27 cellular contexts compared by ENCODE assay signal in the genomic region with DNA sequence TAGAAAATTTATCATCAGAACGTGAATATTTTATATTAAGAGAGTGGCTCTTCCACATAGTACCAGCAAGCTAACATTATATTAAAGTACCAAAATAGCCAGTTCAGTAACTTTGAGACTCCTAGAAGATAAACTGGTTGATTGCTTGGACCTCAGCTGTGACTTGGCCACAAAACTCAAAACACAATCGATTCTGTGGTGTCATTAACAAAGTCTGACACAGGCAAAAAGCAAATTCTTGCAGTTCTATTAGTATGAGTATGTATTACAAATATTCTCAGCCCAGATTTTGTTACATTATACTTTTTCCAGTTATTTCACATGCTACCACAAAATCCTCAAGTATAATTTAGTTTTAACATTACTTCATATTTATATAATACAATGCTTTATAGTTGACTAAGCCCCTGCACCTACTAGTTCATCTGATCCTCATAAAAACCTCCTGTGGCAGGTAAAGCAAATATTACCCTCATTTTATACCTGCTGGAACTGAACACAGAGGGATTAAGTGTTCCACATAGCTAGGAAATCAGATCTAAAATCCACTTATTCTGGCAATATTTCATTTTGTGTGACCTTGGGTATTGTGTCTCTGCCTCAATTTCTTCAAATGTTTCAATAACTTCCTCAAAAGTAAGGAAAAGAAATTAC.
DNase-seq lines count a peak whose midpoint lies in the region; ATAC-seq and TF ChIP-seq lines count a peak whose summit lies in the region.
"Had no signal": no experiment of that assay in that cellular context is flagged by ENCODE, and none has a peak within 500 bp of the region (broad histone marks: within the 10 kb centered on the region; RNA-seq: fewer than 3 reads in every experiment).

No MANE protein-coding gene starts in this region.

- no peaks in the 10 kb centered on the region for H3K9me3 ChIP-seq in CD4-positive, alpha-beta T cell (ENCODE audit: control insufficient read depth, low read length)
- H3K9me3 ChIP-seq in DND-41 (ENCODE audit: insufficient read depth, low read length, severe bottlenecking): no peaks in the 10 kb centered on the region
- no peaks in the 10 kb centered on the region for H3K9me3 ChIP-seq in adipocyte (ENCODE audit: control insufficient read depth, low read length)
- no peaks in the 10 kb centered on the region for H3K9me3 ChIP-seq in neutrophil
- H3K9me3 ChIP-seq in left ventricle myocardium inferior (replicated peaks): peaks cover 8% of the 10 kb centered on the region
- H3K9me3 ChIP-seq: MG63, sigmoid colon, testis had no signal

- peak overlapping the region; percentile 65; the same call in 1 of the 2 replicates for H3K4me2 ChIP-seq in DND-41 (ENCODE audit: insufficient read depth, low read length)

- H3K27ac Mint-ChIP-seq in CD4-positive, alpha-beta T cell: peak overlapping the region; percentile 63
- H3K27ac Mint-ChIP-seq: progenitor cell of endocrine pancreas had no signal

- H3K9ac ChIP-seq in DND-41 (ENCODE audit: low read depth, low read length): peak overlapping the region; percentile 59; the same call in 1 of the 2 replicates
- H3K9ac ChIP-seq in adipocyte (ENCODE audit: low read length): peak overlapping the region; percentile 67

- intact Hi-C loops in CD4-positive, alpha-beta T cell (cut with DNase I, micrococcal nuclease): no loop called here
- intact Hi-C loops in left ventricle myocardium inferior (cut with micrococcal nuclease): loop anchor here (10.0 kb wide), 1 partner anchor 153 kb away; no protein-coding TSS in a partner anchor

- no peak for ATAC-seq in CD4-positive, alpha-beta T cell (ENCODE audit: poor library complexity)
- ATAC-seq in DND-41 (ENCODE audit: insufficient read depth, low read depth): no peak
- ATAC-seq in GM18505 (IDR thresholded peaks at IDR 0.05; ENCODE audit: unreplicated experiment): no peak
- ATAC-seq: GM12878, HCT116, heart right ventricle had no signal

- peaks cover 4% of the 10 kb centered on the region; the same call in 1 of the 2 replicates for H4K20me1 ChIP-seq in DND-41 (ENCODE audit: insufficient read depth, low read length)

- no peaks in the 10 kb centered on the region for H3K27me3 ChIP-seq in CD4-positive, alpha-beta T cell (ENCODE audit: control insufficient read depth, insufficient read depth, low read length)
- H3K27me3 ChIP-seq in DND-41 (ENCODE audit: insufficient read depth, low read length, poor library complexity) (no peaks in the 10 kb centered on the region), adipocyte (replicated peaks; ENCODE audit: control insufficient read depth, insufficient read depth, low read length) (no peaks in the 10 kb centered on the region), neutrophil (no peaks in the 10 kb centered on the region), left ventricle myocardium inferior (ENCODE audit: low read depth) (no peaks in the 10 kb centered on the region)
- H3K27me3 ChIP-seq: heart right ventricle, MG63, sigmoid colon, testis had no signal

- H3K36me3 ChIP-seq in DND-41 (ENCODE audit: insufficient read depth, low read length) (peaks cover 3% of the 10 kb centered on the region), adipocyte (ENCODE audit: control insufficient read depth, insufficient read depth, low read length, severe bottlenecking) (peaks cover 43% of the 10 kb centered on the region), neutrophil (peaks cover 37% of the 10 kb centered on the region), left ventricle myocardium inferior (peaks cover 26% of the 10 kb centered on the region)
- H3K36me3 ChIP-seq: MG63 had no signal

- H3K9me3 Mint-ChIP-seq in CD4-positive, alpha-beta T cell: peaks cover 6% of the 10 kb centered on the region

- TF ChIP-seq POLR2A in GM18505 (IDR thresholded peaks at IDR 0.05; ENCODE audit: borderline replicate concordance, extremely low read depth, insufficient read depth, insufficient read length): no peak

- peaks cover 100% of the 10 kb centered on the region for H3K79me2 ChIP-seq in DND-41 (ENCODE audit: insufficient read depth, low read length)

- no peaks in the 10 kb centered on the region for H3K27me3 Mint-ChIP-seq in CD4-positive, alpha-beta T cell

- DNase-seq in CD4-positive, alpha-beta T cell: no peak
- DNase-seq in DND-41 (no peak), adipocyte (ENCODE audit: low read depth) (no peak), left ventricle myocardium inferior (no peak), GM13977 (ENCODE audit: low spot score) (no peak)
- DNase-seq: activated CD4-positive, alpha-beta T cell treated with anti-CD3 and anti-CD28 coated beads for 48 hours; effector CD8-positive, alpha-beta T cell; EL; foreskin fibroblast; heart right ventricle; KG1; mammary epithelial cell; MG63; NCI-H1417; NCI-H2081 treated with DMSO at 0.1 percent for 48 hours; NCI-H226; NCI-H748 treated with DMSO at 0.1 percent for 48 hours; RPMI8226; sigmoid colon; stimulated activated CD4-positive, alpha-beta T cell treated with anti-CD3 and anti-CD28 coated beads, Interleukin-4, amount 100 ng/mL, for 4 hours; stimulated activated naive CD4-positive, alpha-beta T cell treated with Interleukin-2 at 50 U/mL for 16 hours; testis had no signal

- no peak for TF ChIP-seq CTCF in CD4-positive, alpha-beta T cell (IDR thresholded peaks at IDR 0.05)
- TF ChIP-seq CTCF in DND-41 (IDR thresholded peaks at IDR 0.05; ENCODE audit: borderline replicate concordance, extremely low read depth, low read length, poor library complexity, severe bottlenecking) (no peak), neutrophil (IDR thresholded peaks at IDR 0.05) (no peak), left ventricle myocardium inferior (IDR thresholded peaks at IDR 0.05; ENCODE audit: borderline replicate concordance) (no peak), GM13977 (IDR thresholded peaks at IDR 0.05; ENCODE audit: extremely low read depth, insufficient read depth, missing control alignments) (no peak)

- H3K36me3 Mint-ChIP-seq in CD4-positive, alpha-beta T cell (ENCODE audit: low read depth): peaks cover 75% of the 10 kb centered on the region

- H3K4me3 ChIP-seq in DND-41 (ENCODE audit: low read depth in 1 of 2, low read length in 2 of 2) (peak overlapping the region in 1 of 2 experiments; percentile 58; a peak in 2 of 4 replicates), adipocyte (ENCODE audit: low read length) (peak overlapping the region; percentile 53), neutrophil (ENCODE audit: low read depth in 1 of 2, low read length in 1 of 2) (no peak overlapping the region), left ventricle myocardium inferior (no peak overlapping the region)
- H3K4me3 ChIP-seq: GM12878, heart right ventricle, MG63, sigmoid colon, testis had no signal

- H3K4me1 ChIP-seq in DND-41 (ENCODE audit: insufficient read depth, low read length) (peaks cover 65% of the 10 kb centered on the region), adipocyte (ENCODE audit: control insufficient read depth, insufficient read depth, low read length) (peaks cover 45% of the 10 kb centered on the region), neutrophil (ENCODE audit: control insufficient read depth in 1 of 2, insufficient read depth in 1 of 2, low read depth in 1 of 2, low read length in 1 of 2) (peaks cover 2 to 4% of the 10 kb centered on the region in 2 experiments), left ventricle myocardium inferior (peaks cover 63% of the 10 kb centered on the region)

- H3K4me3 Mint-ChIP-seq in CD4-positive, alpha-beta T cell: no peak overlapping the region

- no peak overlapping the region for H2AFZ ChIP-seq in DND-41 (ENCODE audit: low read depth, low read length)

- CTCF ChIA-PET in CD4-positive, alpha-beta T cell (lab: Charles Lee): no interaction called here

- POLR2A ChIA-PET in CD4-positive, alpha-beta T cell (lab: Charles Lee): no interaction called here

- in situ Hi-C loops in GM13977 (cut with MboI; ENCODE audit: low pct_unique_long_range_greater_than_20kb, low sequenced_read_pairs, unreplicated experiment): no loop called here

- H3K27ac ChIP-seq in CD4-positive, alpha-beta T cell (ENCODE audit: low read depth, low read length): no peak overlapping the region
- H3K27ac ChIP-seq in DND-41 (ENCODE audit: low read length): peak overlapping the region; percentile 87
- peak overlapping the region; percentile 33 for H3K27ac ChIP-seq in neutrophil
- H3K27ac ChIP-seq in left ventricle myocardium inferior (replicated peaks): no peak overlapping the region
- H3K27ac ChIP-seq: sigmoid colon, testis had no signal

- H3K4me1 Mint-ChIP-seq in CD4-positive, alpha-beta T cell (ENCODE audit: low read depth): peaks cover 71% of the 10 kb centered on the region

Comparison
In these comparisons a context has a peak if more than half of its experiments do, and no peak if none do; other contexts are left out.
1. H3K27ac ChIP-seq: peak in DND-41 (single experiment) and neutrophil (single experiment); none in CD4-positive, alpha-beta T cell (single experiment) and left ventricle myocardium inferior (single experiment).